ENCODE assay signal across 8 cellular contexts in the genomic region with DNA sequence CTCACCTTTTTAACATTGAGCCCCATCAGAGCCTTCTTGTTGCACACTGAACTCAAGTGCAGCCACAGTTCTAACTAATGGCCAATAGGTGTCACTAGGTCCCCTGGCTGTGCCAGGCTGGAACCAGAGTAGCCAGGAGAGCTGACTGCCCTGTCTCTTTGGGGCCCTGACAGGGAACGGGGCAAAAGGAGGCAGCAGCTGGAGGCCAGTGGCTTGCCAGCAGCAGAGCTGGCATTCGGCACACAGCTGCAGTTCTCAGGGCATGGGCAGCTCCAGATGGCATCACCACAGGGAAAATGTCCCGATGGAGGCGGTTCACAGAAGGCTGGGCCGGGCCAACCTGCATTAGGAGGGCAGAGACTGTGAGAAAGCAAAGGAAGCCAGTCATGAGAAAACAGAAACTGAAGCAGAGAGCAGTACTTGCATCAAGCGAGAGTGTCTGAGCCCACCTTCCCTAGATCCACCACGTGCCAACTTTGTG.
A peak's percentile ranks its signal among the peaks of the same experiment; 100 is the strongest.
DNase-seq lines count a peak whose midpoint lies in the region; ATAC-seq, FAIRE-seq and TF ChIP-seq lines count a peak whose summit lies in the region.

No MANE protein-coding gene starts in this region.

- H3K4me1 Mint-ChIP-seq in endothelial cell (ENCODE audit: unreplicated experiment), result peaks cover 15% of the 10 kb centered on the region

- H3K4me2 ChIP-seq in OCI-LY7 (ENCODE audit: low read length), result no peak overlapping the region

- H3K27ac Mint-ChIP-seq in endothelial cell (ENCODE audit: unreplicated experiment), result no peak overlapping the region

- no peak overlapping the region for H3K4me3 ChIP-seq in AG04450 (ENCODE audit: low read depth, low read length)
- no peak overlapping the region for H3K4me3 ChIP-seq in OCI-LY7 (ENCODE audit: low read depth, low read length, poor library complexity, severe bottlenecking)
- no peak overlapping the region for H3K4me3 ChIP-seq in pancreas
- no peak overlapping the region for H3K4me3 ChIP-seq in ovary

- CTCF ChIA-PET in AG04450 (lab: Charles Lee), result interaction anchor here (0.6 to 1.5 kb wide), 7 partner anchors 8 to 142 kb away, joined by 3 to 8 read pairs (median 3); no protein-coding TSS in a partner anchor
- CTCF ChIA-PET in OCI-LY7 (lab: Charles Lee; ENCODE audit: unreplicated experiment), result no interaction called here

- TF ChIP-seq POLR2A in ovary (IDR thresholded peaks at IDR 0.05), result no peak

- H4K20me1 ChIP-seq in OCI-LY7 (ENCODE audit: insufficient read depth, low read length), result no peaks in the 10 kb centered on the region

- H3K4me1 ChIP-seq in OCI-LY7 (ENCODE audit: insufficient read depth, low read length, poor library complexity, severe bottlenecking) (no peaks in the 10 kb centered on the region), pancreas (no peaks in the 10 kb centered on the region), ovary (ENCODE audit: insufficient read depth) (no peaks in the 10 kb centered on the region)

- DNase-seq in AG04450 (ENCODE audit: low read depth, low spot score), result no peak
- peak; percentile 54 for DNase-seq in OCI-LY7 (ENCODE audit: low spot score)
- DNase-seq in endothelial cell (ENCODE audit: low spot score), result peak; percentile 14
- DNase-seq in pancreas, result peak in 5 of 6 donors; percentile 23 to 74 (median 50)
- DNase-seq in ovary, result no peak
- no peak for DNase-seq in activated T-cell treated with anti-CD3 and anti-CD28 coated beads, Interleukin-2, amount 50 U/mL, for 48 hours

- TF ChIP-seq CTCF in AG04450 (IDR thresholded peaks at IDR 0.05; ENCODE audit: low read depth, low read length) (peak; percentile 54), GM12872 (IDR thresholded peaks at IDR 0.05; ENCODE audit: insufficient read depth, low read depth, low read length) (peak; percentile 89), OCI-LY7 (conservative IDR thresholded peaks at IDR 0.05; ENCODE audit: low read length) (peak; percentile 78), endothelial cell (IDR thresholded peaks at IDR 0.05; ENCODE audit: unreplicated experiment) (no peak), pancreas (IDR thresholded peaks at IDR 0.05) (peak; percentile 31 to 51 (median 50)), ovary (IDR thresholded peaks at IDR 0.05) (no peak)

- no peak for FAIRE-seq in pancreas (lab: Jason Lieb, UNC)

- no peak overlapping the region for H3K4me3 Mint-ChIP-seq in endothelial cell (ENCODE audit: unreplicated experiment)

- peaks cover 2% of the 10 kb centered on the region for H3K27me3 Mint-ChIP-seq in endothelial cell (ENCODE audit: unreplicated experiment)

- WGBS in pancreas, 2 donors, result 72 to 73% methylated on average over 7 of the region's 7 CpGs
- WGBS in ovary, 3 donors, result 82 to 86% (median 84%) methylated on average over 7 of the region's 7 CpGs

- H3K9me2 ChIP-seq in OCI-LY7 (ENCODE audit: insufficient read depth, low read length), result no peaks in the 10 kb centered on the region

- H3K36me3 Mint-ChIP-seq in endothelial cell (ENCODE audit: low read depth, unreplicated experiment), result no peaks in the 10 kb centered on the region

- intact Hi-C loops in OCI-LY7 (cut with micrococcal nuclease; ENCODE audit: unreplicated experiment), result loop anchor here (10.0 kb wide), 1 partner anchor 169 kb away; no protein-coding TSS in a partner anchor
- intact Hi-C loops in pancreas (cut with DNase I), result loop anchor here in 2 of 3 donors (10.0 kb wide), 2 partner anchors 149 to 169 kb away; no protein-coding TSS in a partner anchor
- intact Hi-C loops in ovary (cut with DNase I), result no loop called here

- H3K36me3 ChIP-seq in OCI-LY7 (ENCODE audit: insufficient read depth, low read length), result no peaks in the 10 kb centered on the region
- no peaks in the 10 kb centered on the region for H3K36me3 ChIP-seq in pancreas
- no peaks in the 10 kb centered on the region for H3K36me3 ChIP-seq in ovary

- H3K27ac ChIP-seq in AG04450 (ENCODE audit: low read depth, low read length) (no peak overlapping the region), OCI-LY7 (ENCODE audit: low read depth, low read length, poor library complexity, severe bottlenecking) (no peak overlapping the region), pancreas (no peak overlapping the region), ovary (no peak overlapping the region)

- no peak overlapping the region for H2AFZ ChIP-seq in OCI-LY7 (ENCODE audit: low read length)

- no peaks in the 10 kb centered on the region for H3K9me3 Mint-ChIP-seq in endothelial cell (ENCODE audit: unreplicated experiment)

- H3K27me3 ChIP-seq in AG04450 (ENCODE audit: control insufficient read depth, insufficient read depth, low read length) (peaks cover 3% of the 10 kb centered on the region), pancreas (no peaks in the 10 kb centered on the region), ovary (no peaks in the 10 kb centered on the region)

- no peaks in the 10 kb centered on the region for H3K79me2 ChIP-seq in OCI-LY7 (ENCODE audit: insufficient read depth, low read depth, low read length)

- ATAC-seq in HG02981 (IDR thresholded peaks at IDR 0.05; ENCODE audit: unreplicated experiment), result peak; percentile 67
- peak; percentile 85 to 99 (median 94) for ATAC-seq in pancreas

- BruUV-seq in OCI-LY7 (replicated peaks; lab: Mats Ljungman, UMichigan), result no TSS peak

- no peaks in the 10 kb centered on the region for H3K9me3 ChIP-seq in AG04450 (ENCODE audit: control insufficient read depth, insufficient read depth, low read length)
- no peaks in the 10 kb centered on the region for H3K9me3 ChIP-seq in OCI-LY7 (ENCODE audit: low read length)
- H3K9me3 ChIP-seq in pancreas, result no peaks in the 10 kb centered on the region
- no peaks in the 10 kb centered on the region for H3K9me3 ChIP-seq in ovary

- no peak for TF ChIP-seq EP300 in ovary (IDR thresholded peaks at IDR 0.05)

- POLR2A ChIA-PET in AG04450 (lab: Yijun Ruan, JAX) (no interaction called here), OCI-LY7 (lab: Charles Lee) (no interaction called here)

Comparison
In these comparisons a context has a peak if more than half of its experiments do, and no peak if none do; other contexts are left out.
1. DNase-seq: peak in OCI-LY7 (single experiment), endothelial cell (single experiment) and pancreas (5 of 6); none in AG04450 (single experiment), ovary (0 of 5) and activated T-cell treated with anti-CD3 and anti-CD28 coated beads, Interleukin-2, amount 50 U/mL, for 48 hours (0 of 2).
2. CTCF ChIP-seq: peak in AG04450 (single experiment), GM12872 (single experiment), OCI-LY7 (single experiment) and pancreas (4 of 4); none in endothelial cell (single experiment) and ovary (0 of 3).
3. intact Hi-C loops: an anchor here in OCI-LY7 (10.0 kb wide) and pancreas (10.0 kb wide); none called in ovary.